In genomic region chr1:246147471-246148461, GRCh38 we compare ENCODE assay signal across 21 cellular contexts.
"Had no signal": no experiment of that assay in that cellular context is flagged by ENCODE, and none has a peak within 500 bp of the region (broad histone marks: within the 10 kb centered on the region; RNA-seq: fewer than 3 reads in every experiment).

No MANE protein-coding gene starts in this region.

- H3K9me3 Mint-ChIP-seq: activated naive CD8-positive, alpha-beta T cell treated with anti-CD3 and anti-CD28 coated beads, Interleukin-2, amount 50 U/mL, for 24 hours had no signal

- H3K36me3 ChIP-seq: cardiac muscle cell, heart right ventricle, lower lobe of right lung had no signal

- H3K27me3 ChIP-seq: body of pancreas, cardiac muscle cell, heart right ventricle had no signal

- H3K27ac ChIP-seq: body of pancreas, cardiac muscle cell, heart right ventricle, lower lobe of right lung had no signal

- H3K4me1 Mint-ChIP-seq: activated CD4-positive, alpha-beta T cell treated with anti-CD3 and anti-CD28 coated beads, Interleukin-2, amount 10 ng/mL, durations not matched to agents 7 days and 5 days; activated naive CD8-positive, alpha-beta T cell treated with anti-CD3 and anti-CD28 coated beads, Interleukin-2, amount 50 U/mL, for 24 hours had no signal

- H3K27ac Mint-ChIP-seq: activated CD4-positive, alpha-beta T cell treated with anti-CD3 and anti-CD28 coated beads, Interleukin-2, amount 10 ng/mL, durations not matched to agents 7 days and 5 days; activated CD8-positive, alpha-beta memory T cell treated with anti-CD3 and anti-CD28 coated beads, Interleukin-2, amount 10 ng/mL, durations not matched to agents 7 days and 5 days; activated CD8-positive, alpha-beta T cell treated with anti-CD3 and anti-CD28 coated beads for 36 hours; activated naive CD8-positive, alpha-beta T cell treated with anti-CD3 and anti-CD28 coated beads, Interleukin-2, amount 50 U/mL, for 24 hours; naive thymus-derived CD4-positive, alpha-beta T cell; progenitor cell of endocrine pancreas had no signal

- ATAC-seq: activated CD4-positive, CD25-positive, alpha-beta regulatory T cell treated with anti-CD3 and anti-CD28 coated beads, Interleukin-2, amount 50 U/mL, for 24 hours; activated CD8-positive, alpha-beta memory T cell treated with anti-CD3 and anti-CD28 coated beads, Interleukin-2, amount 10 ng/mL, durations not matched to agents 7 days and 5 days; activated CD8-positive, alpha-beta T cell treated with anti-CD3 and anti-CD28 coated beads for 36 hours; activated naive CD8-positive, alpha-beta T cell treated with anti-CD3 and anti-CD28 coated beads, Interleukin-2, amount 50 U/mL, for 24 hours; body of pancreas; heart right ventricle; lower lobe of right lung; naive thymus-derived CD4-positive, alpha-beta T cell had no signal

- H3K4me3 Mint-ChIP-seq: activated CD4-positive, alpha-beta T cell treated with anti-CD3 and anti-CD28 coated beads, Interleukin-2, amount 10 ng/mL, durations not matched to agents 7 days and 5 days; activated CD8-positive, alpha-beta memory T cell treated with anti-CD3 and anti-CD28 coated beads, Interleukin-2, amount 10 ng/mL, durations not matched to agents 7 days and 5 days; activated CD8-positive, alpha-beta T cell treated with anti-CD3 and anti-CD28 coated beads for 36 hours; activated naive CD8-positive, alpha-beta T cell treated with anti-CD3 and anti-CD28 coated beads, Interleukin-2, amount 50 U/mL, for 24 hours; naive thymus-derived CD4-positive, alpha-beta T cell had no signal

- H3K27me3 Mint-ChIP-seq: activated CD4-positive, alpha-beta T cell treated with anti-CD3 and anti-CD28 coated beads, Interleukin-2, amount 10 ng/mL, durations not matched to agents 7 days and 5 days; activated CD8-positive, alpha-beta memory T cell treated with anti-CD3 and anti-CD28 coated beads, Interleukin-2, amount 10 ng/mL, durations not matched to agents 7 days and 5 days; activated CD8-positive, alpha-beta T cell treated with anti-CD3 and anti-CD28 coated beads for 36 hours; activated naive CD8-positive, alpha-beta T cell treated with anti-CD3 and anti-CD28 coated beads, Interleukin-2, amount 50 U/mL, for 24 hours; naive thymus-derived CD4-positive, alpha-beta T cell; progenitor cell of endocrine pancreas had no signal

- H3K4me3 ChIP-seq: body of pancreas, cardiac muscle cell, heart right ventricle, lower lobe of right lung had no signal

- H3K9me3 ChIP-seq: body of pancreas, lower lobe of right lung had no signal

- H3K4me1 ChIP-seq: body of pancreas had no signal

- DNase-seq: activated CD4-positive, alpha-beta T cell treated with anti-CD3 and anti-CD28 coated beads, Interleukin-2, amount 10 ng/mL, durations not matched to agents 7 days and 5 days; activated CD8-positive, alpha-beta memory T cell treated with anti-CD3 and anti-CD28 coated beads, Interleukin-2, amount 10 ng/mL, durations not matched to agents 7 days and 5 days; activated CD8-positive, alpha-beta T cell treated with anti-CD3 and anti-CD28 coated beads for 36 hours; activated gamma-delta T cell; activated naive CD4-positive, alpha-beta T cell treated with anti-CD3 and anti-CD28 coated beads, Interleukin-2, amount 50 U/mL, for 16 hours; activated naive CD8-positive, alpha-beta T cell treated with anti-CD3 and anti-CD28 coated beads, Interleukin-2, amount 50 U/mL, for 24 hours; activated T-cell treated with anti-CD3 and anti-CD28 coated beads for 4 hours; body of pancreas; effector CD4-positive, alpha-beta T cell; erythroblast; foreskin fibroblast; heart right ventricle; kidney; lower lobe of right lung; naive thymus-derived CD4-positive, alpha-beta T cell; retina; stimulated activated CD4-positive, alpha-beta T cell treated with anti-CD3 and anti-CD28 coated beads, Interleukin-2, amount 100 ng/mL, for 48 hours; stimulated activated naive CD4-positive, alpha-beta T cell had no signal
